28 cellular contexts compared by ENCODE assay signal in genomic region chr11:96116341-96116740, GRCh38.
DNase-seq lines count a peak whose midpoint lies in the region; ATAC-seq and TF ChIP-seq lines count a peak whose summit lies in the region.
"Had no signal": no experiment of that assay in that cellular context is flagged by ENCODE, and none has a peak within 500 bp of the region (broad histone marks: within the 10 kb centered on the region; RNA-seq: fewer than 3 reads in every experiment).

No MANE protein-coding gene starts in this region.

- H3K4me1 Mint-ChIP-seq in activated naive CD8-positive, alpha-beta T cell (ENCODE audit: low read depth): peaks cover 50% of the 10 kb centered on the region
- H3K4me1 Mint-ChIP-seq in activated naive CD8-positive, alpha-beta T cell treated with anti-CD3 and anti-CD28 coated beads, Interleukin-2, amount 50 U/mL, for 24 hours: peaks cover 53% of the 10 kb centered on the region
- peaks cover 20% of the 10 kb centered on the region for H3K4me1 Mint-ChIP-seq in progenitor cell of endocrine pancreas (ENCODE audit: low read depth)

- H3K36me3 ChIP-seq in IMR-90 (ENCODE audit: control insufficient read depth, insufficient read depth, low read length) (no peaks in the 10 kb centered on the region; the same call in 1 of the 2 replicates), adrenal gland (replicated peaks in 1 of 2) (no peaks in the 10 kb centered on the region), mesenchymal stem cell (ENCODE audit: control insufficient read depth in 1 of 2, insufficient read depth in 2 of 2, low read depth in 1 of 2, low read length in 2 of 2) (no peaks in the 10 kb centered on the region)
- H3K36me3 ChIP-seq: SJCRH30 had no signal

- in situ Hi-C loops in IMR-90 (cut with MboI; ENCODE audit: low sequenced_read_pairs): no loop called here

- H4K91ac ChIP-seq in IMR-90 (ENCODE audit: insufficient read depth, low read depth, low read length) (no peak overlapping the region), mesenchymal stem cell (ENCODE audit: low read length) (no peak overlapping the region)

- POLR2A ChIA-PET in IMR-90 (lab: Charles Lee; ENCODE audit: unreplicated experiment): no interaction called here

- no peak for DNase-seq in activated naive CD8-positive, alpha-beta T cell treated with anti-CD3 and anti-CD28 coated beads, Interleukin-2, amount 50 U/mL, for 24 hours
- DNase-seq in IMR-90 (peak; percentile 40), cerebellar cortex (ENCODE audit: low spot score) (peak; percentile 94), progenitor cell of endocrine pancreas (ENCODE audit: low spot score, unreplicated experiment) (no peak), DMS114 treated with DMSO at 0.1 percent for 48 hours (lab: John Stamatoyannopoulos, UW; ENCODE audit: unreplicated experiment) (no peak), adrenal gland (no peak), mesenchymal stem cell (no peak)
- DNase-seq: Caco-2; CD4-positive, alpha-beta memory T cell; DMS79; EL; GF-D8; Kasumi-1; NCI-H1092 treated with DMSO at 0.1 percent for 48 hours; NCI-H1436; NCI-H187; NCI-H2081 treated with DMSO at 0.1 percent for 48 hours; NCI-H524; NCI-H774; PC-9; SJCRH30 had no signal

- H2AK5ac ChIP-seq in IMR-90 (ENCODE audit: low read depth, low read length): no peak overlapping the region
- no peak overlapping the region for H2AK5ac ChIP-seq in mesenchymal stem cell (ENCODE audit: low read length, severe bottlenecking)

- H3K4ac ChIP-seq in IMR-90 (ENCODE audit: low read depth, low read length) (no peak overlapping the region), mesenchymal stem cell (ENCODE audit: low read depth in 1 of 2, low read length in 2 of 2) (no peak overlapping the region)

- no peak overlapping the region for H2BK120ac ChIP-seq in IMR-90 (ENCODE audit: low read depth, low read length)
- no peak overlapping the region for H2BK120ac ChIP-seq in mesenchymal stem cell (ENCODE audit: low read depth, low read length)

- no CpG with 5 or more reads among the region's 3 CpGs for WGBS in IMR-90 (ENCODE audit: extremely low coverage in 2 of 2, insufficient read length in 1 of 2), 2 experiments
- WGBS in adrenal gland, 4 donors: 94 to 100% (median 97%) methylated on average over 3 of the region's 3 CpGs
- WGBS in mesenchymal stem cell: 98% methylated on average over 3 of the region's 3 CpGs

- H3K27me3 ChIP-seq in IMR-90 (ENCODE audit: control insufficient read depth, insufficient read depth, low read length) (no peaks in the 10 kb centered on the region), adrenal gland (no peaks in the 10 kb centered on the region), mesenchymal stem cell (ENCODE audit: control insufficient read depth in 1 of 2, insufficient read depth in 1 of 2, low read length in 2 of 2) (no peaks in the 10 kb centered on the region)
- H3K27me3 ChIP-seq: BLaER1 treated with 17β-estradiol and CSF1 and Interleukin-3, amounts not matched to agents 10 nM and 100 nM; SJCRH30 had no signal

- H3K79me1 ChIP-seq in IMR-90 (ENCODE audit: low read depth in 1 of 2, low read length in 2 of 2): peaks cover 32 to 67% of the 10 kb centered on the region in 2 experiments
- peaks cover 33% of the 10 kb centered on the region for H3K79me1 ChIP-seq in mesenchymal stem cell (replicated peaks; ENCODE audit: low read length, poor library complexity, severe bottlenecking)

- H2BK20ac ChIP-seq in IMR-90 (ENCODE audit: low read depth, low read length): no peak overlapping the region

- no peak for TF ChIP-seq RAD21 in IMR-90 (IDR thresholded peaks at IDR 0.05; ENCODE audit: low read length)

- no peak overlapping the region for H3K9ac ChIP-seq in IMR-90 (ENCODE audit: low read depth, low read length)
- no peak overlapping the region for H3K9ac ChIP-seq in mesenchymal stem cell (ENCODE audit: low read length)
- H3K9ac ChIP-seq: BLaER1 treated with 17β-estradiol and CSF1 and Interleukin-3, amounts not matched to agents 10 nM and 100 nM had no signal

- H2AFZ ChIP-seq in IMR-90 (replicated peaks; ENCODE audit: low read length, poor library complexity): no peak overlapping the region
- H2AFZ ChIP-seq in mesenchymal stem cell (ENCODE audit: low read depth, low read length): no peak overlapping the region
- H2AFZ ChIP-seq: PC-9 had no signal

- H3K9me1 ChIP-seq in IMR-90 (ENCODE audit: insufficient read depth, low read length): peaks cover 12% of the 10 kb centered on the region

- H3K27ac ChIP-seq in IMR-90 (ENCODE audit: insufficient read depth, low read length): no peak overlapping the region
- no peak overlapping the region for H3K27ac ChIP-seq in adrenal gland
- H3K27ac ChIP-seq in mesenchymal stem cell (ENCODE audit: low read length, poor library complexity, severe bottlenecking): no peak overlapping the region
- H3K27ac ChIP-seq: BLaER1 treated with 17β-estradiol and CSF1 and Interleukin-3, amounts not matched to agents 10 nM and 100 nM; PC-9; SJCRH30 had no signal

- peak overlapping the region; percentile 23 for H3K27ac Mint-ChIP-seq in activated naive CD8-positive, alpha-beta T cell
- no peak overlapping the region for H3K27ac Mint-ChIP-seq in activated naive CD8-positive, alpha-beta T cell treated with anti-CD3 and anti-CD28 coated beads, Interleukin-2, amount 50 U/mL, for 24 hours
- H3K27ac Mint-ChIP-seq in progenitor cell of endocrine pancreas: peak overlapping the region; percentile 60

- no peak overlapping the region for H2AK9ac ChIP-seq in IMR-90 (replicated peaks; ENCODE audit: low read depth, low read length, poor library complexity)

- TF ChIP-seq POLR2A in IMR-90 (IDR thresholded peaks at IDR 0.05; ENCODE audit: low read depth, low read length) (no peak), adrenal gland (IDR thresholded peaks at IDR 0.05) (no peak)

- H4K8ac ChIP-seq in IMR-90 (ENCODE audit: low read depth in 2 of 2, low read length in 2 of 2) (no peak overlapping the region), mesenchymal stem cell (ENCODE audit: low read length) (no peak overlapping the region)

- H3K18ac ChIP-seq in IMR-90 (ENCODE audit: low read depth, low read length) (no peak overlapping the region), mesenchymal stem cell (ENCODE audit: low read depth in 1 of 2, low read length in 2 of 2) (no peak overlapping the region)

- no peak overlapping the region for H3K56ac ChIP-seq in IMR-90 (ENCODE audit: extremely low read depth, insufficient read depth, low read length)

- CTCF ChIA-PET in IMR-90 (lab: Yijun Ruan, JAX): no interaction called here

- no peak overlapping the region for H3K4me2 ChIP-seq in IMR-90 (ENCODE audit: low read depth, low read length)
- H3K4me2 ChIP-seq in mesenchymal stem cell (ENCODE audit: low read length, poor library complexity, severe bottlenecking): no peak overlapping the region
- H3K4me2 ChIP-seq: BLaER1 treated with 17β-estradiol and CSF1 and Interleukin-3, amounts not matched to agents 10 nM and 100 nM; PC-9 had no signal

- H2BK12ac ChIP-seq in mesenchymal stem cell (ENCODE audit: low read length in 2 of 2): no peak overlapping the region

- ATAC-seq in activated naive CD8-positive, alpha-beta T cell treated with anti-CD3 and anti-CD28 coated beads, Interleukin-2, amount 50 U/mL, for 24 hours: no peak
- no peak for ATAC-seq in IMR-90 (ENCODE audit: low read depth)
- ATAC-seq: HCT116, HepG2, K562, Right ventricle myocardium inferior, SK-N-SH treated with all-trans-retinoic acid at 6 μM for 48 hours had no signal

- no peak overlapping the region for H3K23ac ChIP-seq in IMR-90 (ENCODE audit: low read depth, low read length)
- no peak overlapping the region for H3K23ac ChIP-seq in mesenchymal stem cell (ENCODE audit: low read length in 2 of 2)

- no peaks in the 10 kb centered on the region for H3K9me3 Mint-ChIP-seq in activated naive CD8-positive, alpha-beta T cell (ENCODE audit: low read depth)
- no peaks in the 10 kb centered on the region for H3K9me3 Mint-ChIP-seq in activated naive CD8-positive, alpha-beta T cell treated with anti-CD3 and anti-CD28 coated beads, Interleukin-2, amount 50 U/mL, for 24 hours
- no peaks in the 10 kb centered on the region for H3K9me3 Mint-ChIP-seq in progenitor cell of endocrine pancreas (ENCODE audit: low read depth)

- no TSS peak for BruUV-seq in IMR-90 (replicated peaks; lab: Mats Ljungman, UMichigan)

- H3K14ac ChIP-seq in IMR-90 (replicated peaks; ENCODE audit: low read depth, low read length) (peak overlapping the region; percentile 33; the same call in 1 of the 2 replicates), mesenchymal stem cell (ENCODE audit: low read length in 2 of 2) (no peak overlapping the region)

- dilution Hi-C loops in IMR-90 (cut with HindIII; ENCODE audit: low sequenced_read_pairs, unreplicated experiment): no loop called here

- H3K36me3 Mint-ChIP-seq in activated naive CD8-positive, alpha-beta T cell: peaks cover 28% of the 10 kb centered on the region
- H3K36me3 Mint-ChIP-seq in activated naive CD8-positive, alpha-beta T cell treated with anti-CD3 and anti-CD28 coated beads, Interleukin-2, amount 50 U/mL, for 24 hours (ENCODE audit: low read depth): peaks cover 32% of the 10 kb centered on the region
- no peaks in the 10 kb centered on the region for H3K36me3 Mint-ChIP-seq in progenitor cell of endocrine pancreas (ENCODE audit: insufficient read depth)

- H3K4me3 ChIP-seq in IMR-90 (ENCODE audit: insufficient read depth, low read depth, low read length) (no peak overlapping the region), adrenal gland (no peak overlapping the region), mesenchymal stem cell (ENCODE audit: insufficient read depth in 1 of 2, low read depth in 1 of 2, low read length in 2 of 2) (no peak overlapping the region)
- H3K4me3 ChIP-seq: BLaER1 treated with 17β-estradiol and CSF1 and Interleukin-3, amounts not matched to agents 10 nM and 100 nM; K562; PC-9; SJCRH30 had no signal

- H3K9me3 ChIP-seq in IMR-90 (ENCODE audit: control insufficient read depth, insufficient read depth, low read length) (no peaks in the 10 kb centered on the region), adrenal gland (replicated peaks in 1 of 3) (no peaks in the 10 kb centered on the region), mesenchymal stem cell (ENCODE audit: control insufficient read depth, low read length) (no peaks in the 10 kb centered on the region)
- H3K9me3 ChIP-seq: BLaER1 treated with 17β-estradiol and CSF1 and Interleukin-3, amounts not matched to agents 10 nM and 100 nM; Caco-2; SJCRH30 had no signal

- H3K4me1 ChIP-seq in IMR-90 (ENCODE audit: control insufficient read depth, insufficient read depth, low read length) (peaks cover 14% of the 10 kb centered on the region), adrenal gland (replicated peaks in 1 of 2) (peaks cover 0 to 20% of the 10 kb centered on the region in 2 donors), mesenchymal stem cell (ENCODE audit: control insufficient read depth, insufficient read depth, low read depth, low read length) (no peaks in the 10 kb centered on the region)
- H3K4me1 ChIP-seq: BLaER1 treated with 17β-estradiol and CSF1 and Interleukin-3, amounts not matched to agents 10 nM and 100 nM; Caco-2; SJCRH30 had no signal

- H2BK5ac ChIP-seq in IMR-90 (ENCODE audit: low read depth, low read length, poor library complexity, severe bottlenecking) (no peak overlapping the region), mesenchymal stem cell (ENCODE audit: low read depth, low read length, poor library complexity, severe bottlenecking) (no peak overlapping the region)

- no peaks in the 10 kb centered on the region for H4K20me1 ChIP-seq in IMR-90 (ENCODE audit: insufficient read depth, low read length)

- intact Hi-C loops in IMR-90 (cut with micrococcal nuclease): no loop called here
- intact Hi-C loops in adrenal gland (cut with DNase I): no loop called here

- H4K5ac ChIP-seq in IMR-90 (ENCODE audit: low read depth, low read length): no peak overlapping the region

- no peaks in the 10 kb centered on the region for H3K27me3 Mint-ChIP-seq in activated naive CD8-positive, alpha-beta T cell
- H3K27me3 Mint-ChIP-seq in activated naive CD8-positive, alpha-beta T cell treated with anti-CD3 and anti-CD28 coated beads, Interleukin-2, amount 50 U/mL, for 24 hours: no peaks in the 10 kb centered on the region
- no peaks in the 10 kb centered on the region for H3K27me3 Mint-ChIP-seq in progenitor cell of endocrine pancreas
- H3K27me3 Mint-ChIP-seq: CD4-positive, alpha-beta memory T cell had no signal

- H2BK15ac ChIP-seq in IMR-90 (ENCODE audit: low read depth, low read length) (peak overlapping the region; percentile 51; the same call in 1 of the 3 replicates), mesenchymal stem cell (ENCODE audit: low read depth, poor library complexity, severe bottlenecking) (no peak overlapping the region)

- no peak for TF ChIP-seq CTCF in IMR-90 (conservative IDR thresholded peaks at IDR 0.05; ENCODE audit: low read depth, low read length)
- TF ChIP-seq CTCF in progenitor cell of endocrine pancreas (IDR thresholded peaks at IDR 0.05; ENCODE audit: unreplicated experiment): no peak
- TF ChIP-seq CTCF in adrenal gland (IDR thresholded peaks at IDR 0.05): no peak

- no peak overlapping the region for H3K4me3 Mint-ChIP-seq in activated naive CD8-positive, alpha-beta T cell
- no peak overlapping the region for H3K4me3 Mint-ChIP-seq in activated naive CD8-positive, alpha-beta T cell treated with anti-CD3 and anti-CD28 coated beads, Interleukin-2, amount 50 U/mL, for 24 hours
- no peak overlapping the region for H3K4me3 Mint-ChIP-seq in progenitor cell of endocrine pancreas (ENCODE audit: low read depth)
- H3K4me3 Mint-ChIP-seq: CD4-positive, alpha-beta memory T cell had no signal

Comparison
In these comparisons a context has a peak if more than half of its experiments do, and no peak if none do; other contexts are left out.
1. DNase-seq: peak in IMR-90 (single experiment) and cerebellar cortex (single experiment); none in activated naive CD8-positive, alpha-beta T cell treated with anti-CD3 and anti-CD28 coated beads, Interleukin-2, amount 50 U/mL, for 24 hours (single experiment), progenitor cell of endocrine pancreas (single experiment), DMS114 treated with DMSO at 0.1 percent for 48 hours (single experiment), adrenal gland (0 of 7) and mesenchymal stem cell (single experiment).